In genomic region chr2:224159345-224159928, GRCh38 we compare ENCODE assay signal across 28 cellular contexts.
"Had no signal": no experiment of that assay in that cellular context is flagged by ENCODE, and none has a peak within 500 bp of the region (broad histone marks: within the 10 kb centered on the region; RNA-seq: fewer than 3 reads in every experiment).

No MANE protein-coding gene starts in this region.

- H3K36me3 ChIP-seq: colonic mucosa, esophagus squamous epithelium, gastrocnemius medialis, heart right ventricle, left lung, lower lobe of right lung had no signal

- H3K27ac ChIP-seq: colonic mucosa, epithelial cell of prostate, esophagus squamous epithelium, gastrocnemius medialis, heart right ventricle, left lung, lower lobe of right lung had no signal

- H3K9me3 ChIP-seq: colonic mucosa, esophagus squamous epithelium, gastrocnemius medialis, heart right ventricle, left lung, lower lobe of right lung had no signal

- H3K27ac Mint-ChIP-seq: dendritic cell treated with granulocyte-macrophage colony-stimulating factor and Interleukin-4, amounts not matched to agents 40 ng/mL and 50 ng/mL, for 4 days; effector memory CD8-positive, alpha-beta T cell; endodermal cell; memory B cell; mesothelial cell of epicardium; naive B cell had no signal

- H3K36me3 Mint-ChIP-seq: memory B cell, mesothelial cell of epicardium, naive B cell had no signal

- H3K4me1 ChIP-seq: colonic mucosa, gastrocnemius medialis, left lung, lower lobe of right lung had no signal

- ATAC-seq: effector memory CD8-positive, alpha-beta T cell; esophagus mucosa; gastrocnemius medialis; heart right ventricle; left cardiac atrium; left lung; left ventricle myocardium superior; lower lobe of right lung had no signal

- FAIRE-seq: endometrium, islet of Langerhans, keratinocyte had no signal

- H3K4me3 ChIP-seq: colonic mucosa, esophagus squamous epithelium, gastrocnemius medialis, heart right ventricle, left lung, lower lobe of right lung had no signal

- H3K27me3 ChIP-seq: colonic mucosa, esophagus squamous epithelium, gastrocnemius medialis, heart right ventricle, left lung had no signal

- H3K4me1 Mint-ChIP-seq: memory B cell had no signal

- H3K4me3 Mint-ChIP-seq: dendritic cell treated with granulocyte-macrophage colony-stimulating factor and Interleukin-4, amounts not matched to agents 40 ng/mL and 50 ng/mL, for 4 days; effector memory CD8-positive, alpha-beta T cell; endodermal cell; memory B cell; mesothelial cell of epicardium; naive B cell had no signal

- H3K9me3 Mint-ChIP-seq: dendritic cell treated with granulocyte-macrophage colony-stimulating factor and Interleukin-4, amounts not matched to agents 40 ng/mL and 50 ng/mL, for 4 days; effector memory CD8-positive, alpha-beta T cell; endodermal cell; mesothelial cell of epicardium had no signal

- DNase-seq: colonic mucosa; cortex of kidney; effector CD8-positive, alpha-beta T cell; effector memory CD8-positive, alpha-beta T cell; erythroblast; esophagus squamous epithelium; foreskin fibroblast; foreskin melanocyte; gastrocnemius medialis; glutamatergic neuron; head of caudate nucleus; heart right ventricle; hippocampal formation; left cardiac atrium; left lung; left ventricle myocardium superior; lower lobe of right lung; mammary epithelial cell; naive B cell had no signal
